Comparison of ENCODE assay signal across 21 cellular contexts in the genomic region with DNA sequence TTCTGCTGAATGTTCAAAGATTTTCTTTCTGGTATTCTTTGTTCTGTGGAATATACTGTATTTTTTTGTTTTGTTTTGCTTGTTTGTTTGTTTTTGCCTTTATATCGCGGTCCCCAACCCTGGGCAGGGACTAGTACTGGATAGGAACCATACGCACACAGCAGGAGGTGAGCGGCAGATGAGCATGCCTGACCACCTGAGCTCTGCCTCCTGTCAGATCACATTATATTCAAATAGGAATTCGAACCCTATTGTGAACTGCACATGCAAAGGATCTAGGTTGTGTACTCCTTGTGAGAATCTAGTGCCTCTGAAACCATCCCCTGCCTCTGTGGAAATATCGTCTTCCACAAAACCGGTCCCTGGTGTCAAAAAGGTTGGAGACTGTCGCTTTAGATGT.
"Had no signal": no experiment of that assay in that cellular context is flagged by ENCODE, and none has a peak within 500 bp of the region (broad histone marks: within the 10 kb centered on the region; RNA-seq: fewer than 3 reads in every experiment).

No MANE protein-coding gene starts in this region.

- H3K36me3 ChIP-seq: colonic mucosa, esophagus squamous epithelium, gastrocnemius medialis, heart right ventricle, left lung, lower lobe of right lung had no signal

- H3K27me3 ChIP-seq: colonic mucosa, esophagus squamous epithelium, gastrocnemius medialis, heart right ventricle, left lung had no signal

- H3K4me1 ChIP-seq: colonic mucosa, esophagus squamous epithelium, gastrocnemius medialis, heart right ventricle, left lung, lower lobe of right lung had no signal

- DNase-seq: colonic mucosa; cortex of kidney; effector CD8-positive, alpha-beta T cell; effector memory CD8-positive, alpha-beta T cell; endodermal cell; erythroblast; esophagus squamous epithelium; foreskin fibroblast; foreskin melanocyte; gastrocnemius medialis; glutamatergic neuron; head of caudate nucleus; heart right ventricle; hippocampal formation; left cardiac atrium; left lung; left ventricle myocardium superior; lower lobe of right lung; mesenchymal stem cell; mucosa of descending colon had no signal

- H3K27ac ChIP-seq: colonic mucosa, epithelial cell of prostate, esophagus squamous epithelium, gastrocnemius medialis, heart right ventricle, left lung, lower lobe of right lung had no signal

- H3K9me3 ChIP-seq: colonic mucosa, esophagus squamous epithelium, gastrocnemius medialis, heart right ventricle, left lung, lower lobe of right lung, mucosa of descending colon had no signal

- H3K4me3 ChIP-seq: colonic mucosa, esophagus squamous epithelium, gastrocnemius medialis, heart right ventricle, left lung, lower lobe of right lung, mucosa of descending colon had no signal
